10 cellular contexts compared by ENCODE assay signal in genomic region chr2:112648081-112648480, GRCh38. TPM values are rescaled to one million over a fixed set of nuclear protein-coding genes. Genes with fewer than 3 reads are reported as not detected.
A peak's percentile ranks its signal among the peaks of the same experiment; 100 is the strongest.
DNase-seq lines count a peak whose midpoint lies in the region; ATAC-seq, FAIRE-seq and TF ChIP-seq lines count a peak whose summit lies in the region.
"Had no signal": no experiment of that assay in that cellular context is flagged by ENCODE, and none has a peak within 500 bp of the region (broad histone marks: within the 10 kb centered on the region; RNA-seq: fewer than 3 reads in every experiment).

No MANE protein-coding gene starts in this region.

- TF ChIP-seq RAD21 in liver (IDR thresholded peaks at IDR 0.05): no peak

- H3K27ac Mint-ChIP-seq in activated naive CD8-positive, alpha-beta T cell treated with anti-CD3 and anti-CD28 coated beads, Interleukin-2, amount 50 U/mL, for 24 hours: no peak overlapping the region

- peaks cover 55% of the 10 kb centered on the region for H3K36me3 ChIP-seq in HAP-1 (replicated peaks)
- H3K36me3 ChIP-seq in liver (ENCODE audit: control insufficient read depth in 4 of 4, insufficient read depth in 3 of 4, low read depth in 1 of 4, low read length in 3 of 4): peaks cover 3 to 39% (median 30%) of the 10 kb centered on the region in 4 donors
- H3K36me3 ChIP-seq in pancreas: peaks cover 0 to 12% (median 5%) of the 10 kb centered on the region in 3 donors

- no peak for DNase-seq in AG04449 (ENCODE audit: low read depth, low spot score)
- DNase-seq in HAP-1 (ENCODE audit: low spot score in 2 of 2): peak; percentile 61 to 65
- no peak for DNase-seq in activated naive CD8-positive, alpha-beta T cell treated with anti-CD3 and anti-CD28 coated beads, Interleukin-2, amount 50 U/mL, for 24 hours
- no peak for DNase-seq in ureter (ENCODE audit: low spot score)
- DNase-seq in pancreas: no peak
- DNase-seq: aorta, NCI-H2029 had no signal

- POLR2A ChIA-PET in AG04449 (lab: Yijun Ruan, JAX): interaction anchor here (1.3 to 4.4 kb wide), 2 partner anchors 9 to 20 kb away, joined by 3 to 102 read pairs; no protein-coding TSS in a partner anchor

- H3K9me3 ChIP-seq in HAP-1 (no peaks in the 10 kb centered on the region), liver (ENCODE audit: control insufficient read depth in 4 of 4, low read length in 3 of 4) (no peaks in the 10 kb centered on the region), pancreas (no peaks in the 10 kb centered on the region)

- ATAC-seq in activated naive CD8-positive, alpha-beta T cell treated with anti-CD3 and anti-CD28 coated beads, Interleukin-2, amount 50 U/mL, for 24 hours: no peak
- ATAC-seq in HG02973 (IDR thresholded peaks at IDR 0.05; ENCODE audit: unreplicated experiment) (no peak), HG02885 (IDR thresholded peaks at IDR 0.05; ENCODE audit: poor library complexity, unreplicated experiment) (no peak), pancreas (no peak)

- no peak overlapping the region for H3K9ac ChIP-seq in liver (ENCODE audit: low read depth in 1 of 2, low read length in 2 of 2)

- no peak for FAIRE-seq in pancreas (lab: Jason Lieb, UNC)

- H3K4me1 ChIP-seq in HAP-1 (peaks cover 20% of the 10 kb centered on the region), liver (ENCODE audit: control insufficient read depth in 4 of 4, insufficient read depth in 4 of 4, low read length in 3 of 4) (peaks cover 13 to 66% (median 49%) of the 10 kb centered on the region in 4 donors), pancreas (peaks cover 8 to 34% (median 20%) of the 10 kb centered on the region in 3 donors)

- CTCF ChIA-PET in AG04449 (lab: Yijun Ruan, JAX): interaction anchor here (0.7 to 8.7 kb wide), 5 partner anchors 8 to 48 kb away, joined by 3 to 133 read pairs (median 4); no protein-coding TSS in a partner anchor

- 61% methylated on average over 2 of the region's 2 CpGs for WGBS in liver
- 49 to 67% methylated on average over 2 of the region's 2 CpGs for WGBS in pancreas, 2 donors

- H3K27me3 ChIP-seq in HAP-1 (ENCODE audit: low read depth) (no peaks in the 10 kb centered on the region), liver (ENCODE audit: control insufficient read depth in 4 of 4, insufficient read depth in 4 of 4, low read length in 3 of 4) (no peaks in the 10 kb centered on the region), pancreas (no peaks in the 10 kb centered on the region)

- TF ChIP-seq CTCF in AG04449 (IDR thresholded peaks at IDR 0.05; ENCODE audit: insufficient read depth, low read length, missing control alignments): no peak
- no peak for TF ChIP-seq CTCF in liver (IDR thresholded peaks at IDR 0.05; ENCODE audit: low read depth, low read length, missing input control)
- no peak for TF ChIP-seq CTCF in pancreas (IDR thresholded peaks at IDR 0.05)

- H3K36me3 Mint-ChIP-seq in activated naive CD8-positive, alpha-beta T cell treated with anti-CD3 and anti-CD28 coated beads, Interleukin-2, amount 50 U/mL, for 24 hours (ENCODE audit: low read depth): peaks cover 60% of the 10 kb centered on the region

- H3K9me3 Mint-ChIP-seq in activated naive CD8-positive, alpha-beta T cell treated with anti-CD3 and anti-CD28 coated beads, Interleukin-2, amount 50 U/mL, for 24 hours: no peaks in the 10 kb centered on the region

- intact Hi-C loops in pancreas (cut with DNase I): no loop called here

- H3K27me3 Mint-ChIP-seq in activated naive CD8-positive, alpha-beta T cell treated with anti-CD3 and anti-CD28 coated beads, Interleukin-2, amount 50 U/mL, for 24 hours: no peaks in the 10 kb centered on the region

- H3K4me3 ChIP-seq in AG04449 (ENCODE audit: low read depth, low read length): peak overlapping the region; percentile 88
- H3K4me3 ChIP-seq in HAP-1: no peak overlapping the region
- no peak overlapping the region for H3K4me3 ChIP-seq in liver (ENCODE audit: low read depth in 1 of 3, low read length in 3 of 3)
- peak overlapping the region in 1 of 4 donors; percentile 96 for H3K4me3 ChIP-seq in pancreas

- no peak overlapping the region for H3K27ac ChIP-seq in liver (ENCODE audit: low read depth in 1 of 2, low read length in 2 of 2)
- no peak overlapping the region for H3K27ac ChIP-seq in pancreas

- peaks cover 62% of the 10 kb centered on the region for H3K4me1 Mint-ChIP-seq in activated naive CD8-positive, alpha-beta T cell treated with anti-CD3 and anti-CD28 coated beads, Interleukin-2, amount 50 U/mL, for 24 hours

- H3K4me3 Mint-ChIP-seq in activated naive CD8-positive, alpha-beta T cell treated with anti-CD3 and anti-CD28 coated beads, Interleukin-2, amount 50 U/mL, for 24 hours: peak overlapping the region; percentile 97

- in situ Hi-C loops in HAP-1 (cut with MboI; ENCODE audit: low sequenced_read_pairs): no loop called here

TF ChIP-seq in liver, 16 proteins besides CTCF, POLR2A, EP300 and RAD21:
- TF ChIP-seq HNF4G (IDR thresholded peaks at IDR 0.05): no peak
- TF ChIP-seq YY1 (IDR thresholded peaks at IDR 0.05): peak; percentile 35

RNA-seq across cellular contexts. Expression of gene SLC20A1, which starts 2.3 kb away (rescaled TPM):
- total RNA-seq in liver: 10 to 100 TPM; 23.3 to 56.9 TPM
- polyA plus RNA-seq in liver: 10 to 100 TPM; 15.3 to 16.7 TPM
- total RNA-seq in ureter: 77.2 TPM
- total RNA-seq in pancreas: 10 to 100 TPM; 10.6 to 22.9 (median 17.2) TPM
- 10 to 100 TPM; 14.1 to 25.9 TPM for polyA plus RNA-seq in pancreas

Comparison
In these comparisons a context has a peak if more than half of its experiments do, and no peak if none do; other contexts are left out.
1. DNase-seq: peak in HAP-1 (2 of 2); none in AG04449 (single experiment), activated naive CD8-positive, alpha-beta T cell treated with anti-CD3 and anti-CD28 coated beads, Interleukin-2, amount 50 U/mL, for 24 hours (single experiment), ureter (single experiment) and pancreas (0 of 6).